ENCODE assay signal across 25 cellular contexts in genomic region chr17:41322903-41323895, GRCh38. TPM values are rescaled to one million over a fixed set of nuclear protein-coding genes. Genes with fewer than 3 reads are reported as not detected.
A peak's percentile ranks its signal among the peaks of the same experiment; 100 is the strongest.
DNase-seq lines count a peak whose midpoint lies in the region; ATAC-seq and TF ChIP-seq lines count a peak whose summit lies in the region.
"Had no signal": no experiment of that assay in that cellular context is flagged by ENCODE, and none has a peak within 500 bp of the region (broad histone marks: within the 10 kb centered on the region; RNA-seq: fewer than 3 reads in every experiment).

No MANE protein-coding gene starts in this region.

- H3K9me3 Mint-ChIP-seq in stimulated activated effector memory CD8-positive, alpha-beta T cell treated with anti-CD3 and anti-CD28 coated beads, Interleukin-12 subunit alpha, Interleukin-12 subunit beta, amount 100 ng/mL, for 72 hours: no peaks in the 10 kb centered on the region
- H3K9me3 Mint-ChIP-seq in activated T-cell treated with anti-CD3 and anti-CD28 coated beads, Interleukin-2, amount 50 U/mL, for 24 hours: peaks cover 15% of the 10 kb centered on the region

- no peak overlapping the region for H3K4me3 Mint-ChIP-seq in stimulated activated effector memory CD8-positive, alpha-beta T cell treated with anti-CD3 and anti-CD28 coated beads, Interleukin-12 subunit alpha, Interleukin-12 subunit beta, amount 100 ng/mL, for 72 hours
- no peak overlapping the region for H3K4me3 Mint-ChIP-seq in activated T-cell treated with anti-CD3 and anti-CD28 coated beads, Interleukin-2, amount 50 U/mL, for 24 hours
- H3K4me3 Mint-ChIP-seq: stimulated activated naive CD8-positive, alpha-beta T cell treated with anti-CD3 and anti-CD28 coated beads, Interleukin-15, Interleukin-2, amounts not matched to agents 100 ng/mL and 50 ng/mL, for 24 hours; WTC11 had no signal

- H3K36me3 ChIP-seq in IMR-90 (ENCODE audit: control insufficient read depth, insufficient read depth, low read length): no peaks in the 10 kb centered on the region
- H3K36me3 ChIP-seq: breast epithelium, colonic mucosa, thyroid gland had no signal

- H3K18ac ChIP-seq in IMR-90 (ENCODE audit: low read depth, low read length): peak overlapping the region; percentile 82; the same call in 1 of the 2 replicates

- TF ChIP-seq RAD21 in IMR-90 (IDR thresholded peaks at IDR 0.05; ENCODE audit: low read length): no peak

- H3K4me1 ChIP-seq in IMR-90 (ENCODE audit: control insufficient read depth, insufficient read depth, low read length): peaks cover 2% of the 10 kb centered on the region
- H3K4me1 ChIP-seq: breast epithelium, colonic mucosa, psoas muscle, thyroid gland had no signal

- no peak for TF ChIP-seq POLR2A in IMR-90 (IDR thresholded peaks at IDR 0.05; ENCODE audit: low read depth, low read length)

- no peaks in the 10 kb centered on the region for H4K20me1 ChIP-seq in IMR-90 (ENCODE audit: insufficient read depth, low read length)

- ATAC-seq in IMR-90 (ENCODE audit: low read depth): no peak
- no peak for ATAC-seq in stimulated activated effector memory CD8-positive, alpha-beta T cell treated with anti-CD3 and anti-CD28 coated beads, Interleukin-12 subunit alpha, Interleukin-12 subunit beta, amount 100 ng/mL, for 72 hours

- peak overlapping the region; percentile 84 for H2BK20ac ChIP-seq in IMR-90 (ENCODE audit: low read depth, low read length)

- H3K9me1 ChIP-seq in IMR-90 (ENCODE audit: insufficient read depth, low read length): no peaks in the 10 kb centered on the region; the same call in 1 of the 2 replicates

- H4K5ac ChIP-seq in IMR-90 (ENCODE audit: low read depth, low read length): peak overlapping the region; percentile 69; the same call in 1 of the 2 replicates

- H2BK120ac ChIP-seq in IMR-90 (ENCODE audit: low read depth, low read length): peak overlapping the region; percentile 73

- TF ChIP-seq CTCF in IMR-90 (conservative IDR thresholded peaks at IDR 0.05; ENCODE audit: low read depth, low read length): no peak

- peak overlapping the region; percentile 91 for H3K27ac Mint-ChIP-seq in stimulated activated effector memory CD8-positive, alpha-beta T cell treated with anti-CD3 and anti-CD28 coated beads, Interleukin-12 subunit alpha, Interleukin-12 subunit beta, amount 100 ng/mL, for 72 hours
- no peak overlapping the region for H3K27ac Mint-ChIP-seq in activated T-cell treated with anti-CD3 and anti-CD28 coated beads, Interleukin-2, amount 50 U/mL, for 24 hours
- H3K27ac Mint-ChIP-seq: stimulated activated naive CD8-positive, alpha-beta T cell treated with anti-CD3 and anti-CD28 coated beads, Interleukin-15, Interleukin-2, amounts not matched to agents 100 ng/mL and 50 ng/mL, for 24 hours; WTC11 had no signal

- H3K9me3 ChIP-seq in IMR-90 (ENCODE audit: control insufficient read depth, insufficient read depth, low read length): peaks cover 4% of the 10 kb centered on the region; the same call in 1 of the 2 replicates
- H3K9me3 ChIP-seq: colonic mucosa, psoas muscle, thyroid gland had no signal

- H3K27me3 ChIP-seq in IMR-90 (ENCODE audit: control insufficient read depth, insufficient read depth, low read length): no peaks in the 10 kb centered on the region
- H3K27me3 ChIP-seq: breast epithelium, colonic mucosa, thyroid gland had no signal

- H3K27me3 Mint-ChIP-seq in activated T-cell treated with anti-CD3 and anti-CD28 coated beads, Interleukin-2, amount 50 U/mL, for 24 hours: no peaks in the 10 kb centered on the region
- H3K27me3 Mint-ChIP-seq: stimulated activated naive CD8-positive, alpha-beta T cell treated with anti-CD3 and anti-CD28 coated beads, Interleukin-15, Interleukin-2, amounts not matched to agents 100 ng/mL and 50 ng/mL, for 24 hours had no signal

- peak overlapping the region; percentile 70 for H3K4ac ChIP-seq in IMR-90 (ENCODE audit: low read depth, low read length)

- CTCF ChIA-PET in IMR-90 (lab: Yijun Ruan, JAX): interaction anchor here (0.5 to 1.9 kb wide), 15 partner anchors 15 to 908 kb away, joined by 3 to 10 read pairs (median 3); partner anchors contain the start of gene KRTAP2-3
- CTCF ChIA-PET in HEK293T (lab: Yijun Ruan, JAX): interaction anchor here (0.6 to 2.3 kb wide), 16 partner anchors 8 to 747 kb away, joined by 3 to 7 read pairs (median 4); partner anchors contain the start of genes KRTAP16-1 and KRTAP29-1

- H3K56ac ChIP-seq in IMR-90 (ENCODE audit: extremely low read depth, insufficient read depth, low read length): no peak overlapping the region

- H3K9ac ChIP-seq in IMR-90 (ENCODE audit: low read depth, low read length): no peak overlapping the region

- no peak overlapping the region; the same call in 1 of the 2 replicates for H3K27ac ChIP-seq in IMR-90 (ENCODE audit: insufficient read depth, low read length)
- H3K27ac ChIP-seq: colonic mucosa, psoas muscle, thyroid gland had no signal

- peak overlapping the region; percentile 74 for H2AFZ ChIP-seq in IMR-90 (replicated peaks; ENCODE audit: low read length, poor library complexity)

- peak overlapping the region; percentile 85 for H4K91ac ChIP-seq in IMR-90 (ENCODE audit: insufficient read depth, low read depth, low read length)

- H3K79me1 ChIP-seq in IMR-90 (ENCODE audit: low read depth in 1 of 2, low read length in 2 of 2): no peaks in the 10 kb centered on the region

- H3K36me3 Mint-ChIP-seq in stimulated activated effector memory CD8-positive, alpha-beta T cell treated with anti-CD3 and anti-CD28 coated beads, Interleukin-12 subunit alpha, Interleukin-12 subunit beta, amount 100 ng/mL, for 72 hours: peaks cover 6% of the 10 kb centered on the region
- no peaks in the 10 kb centered on the region for H3K36me3 Mint-ChIP-seq in activated T-cell treated with anti-CD3 and anti-CD28 coated beads, Interleukin-2, amount 50 U/mL, for 24 hours (ENCODE audit: low read depth)

- in situ Hi-C loops in IMR-90 (cut with MboI; ENCODE audit: low sequenced_read_pairs): loop anchor here (5.0 kb wide), 1 partner anchor 416 kb away; no protein-coding TSS in a partner anchor

- DNase-seq in activated CD8-positive, alpha-beta memory T cell treated with anti-CD3 and anti-CD28 coated beads for 24 hours: peak; percentile 51
- DNase-seq in activated CD8-positive, alpha-beta memory T cell treated with anti-CD3 and anti-CD28 coated beads, Interleukin-2, amount 50 U/mL, for 4 hours: no peak
- DNase-seq in IMR-90 (no peak), islet precursor cell (peak; percentile 90), NCI-H69 (lab: John Stamatoyannopoulos, UW) (no peak), HEK293T (ENCODE audit: extremely low spot score) (no peak)
- DNase-seq in stimulated activated effector memory CD8-positive, alpha-beta T cell treated with anti-CD3 and anti-CD28 coated beads, Interleukin-12 subunit alpha, Interleukin-12 subunit beta, amount 100 ng/mL, for 72 hours (ENCODE audit: low spot score in 2 of 2): no peak
- DNase-seq in activated T-cell treated with anti-CD3 and anti-CD28 coated beads, Interleukin-2, amount 50 U/mL, for 24 hours: no peak
- DNase-seq: activated gamma-delta T cell treated with Interleukin-2 at 50 U/mL for 16 hours, activated T-cell treated with anti-CD3 and anti-CD28 coated beads for 4 hours, amygdala, colonic mucosa, NCI-H1105, psoas muscle had no signal

- peak overlapping the region; percentile 59; the same call in 2 of the 3 replicates for H2BK15ac ChIP-seq in IMR-90 (ENCODE audit: low read depth, low read length)

- peak overlapping the region; percentile 51; the same call in 1 of the 2 replicates for H3K14ac ChIP-seq in IMR-90 (replicated peaks; ENCODE audit: low read depth, low read length)

- WGBS in IMR-90 (ENCODE audit: extremely low coverage in 2 of 2, insufficient read length in 1 of 2), 2 experiments: 100% methylated on average over 3 of the region's 11 CpGs; no CpG with 5 or more reads in 1 of the 2 experiments

- 0 out of 2 replicates have a peak overlapping the region, but pooled peaks have one; percentile 39 for H3K23ac ChIP-seq in IMR-90 (ENCODE audit: low read depth, low read length)

- H3K4me1 Mint-ChIP-seq in stimulated activated effector memory CD8-positive, alpha-beta T cell treated with anti-CD3 and anti-CD28 coated beads, Interleukin-12 subunit alpha, Interleukin-12 subunit beta, amount 100 ng/mL, for 72 hours: peaks cover 40% of the 10 kb centered on the region
- peaks cover 29% of the 10 kb centered on the region for H3K4me1 Mint-ChIP-seq in activated T-cell treated with anti-CD3 and anti-CD28 coated beads, Interleukin-2, amount 50 U/mL, for 24 hours (ENCODE audit: low read depth)

- H4K8ac ChIP-seq in IMR-90 (ENCODE audit: low read depth in 2 of 2, low read length in 2 of 2): peak overlapping the region in 1 of 2 experiments; percentile 85; a peak in 2 of 4 replicates

- intact Hi-C loops in IMR-90 (cut with micrococcal nuclease): loop anchor here (1.0 to 5.0 kb wide), 5 partner anchors 261 to 466 kb away; partner anchors contain the start of gene KRTAP2-3

- H2AK9ac ChIP-seq in IMR-90 (replicated peaks; ENCODE audit: low read depth, low read length, poor library complexity): peak overlapping the region; percentile 72

- H2AK5ac ChIP-seq in IMR-90 (ENCODE audit: low read depth, low read length): peak overlapping the region; percentile 58

- H2BK5ac ChIP-seq in IMR-90 (ENCODE audit: low read depth, low read length, poor library complexity, severe bottlenecking): peak overlapping the region; percentile 51

- H3K4me3 ChIP-seq in IMR-90 (ENCODE audit: insufficient read depth, low read depth, low read length): no peak overlapping the region
- H3K4me3 ChIP-seq: breast epithelium, colonic mucosa, psoas muscle, thyroid gland had no signal

- no peak overlapping the region for H3K4me2 ChIP-seq in IMR-90 (ENCODE audit: low read depth, low read length)

- POLR2A ChIA-PET in IMR-90 (lab: Charles Lee; ENCODE audit: unreplicated experiment) (interaction anchor here (0.6 kb wide), 1 partner anchor 1418 kb away, joined by 3 read pairs; no protein-coding TSS in a partner anchor), HEK293T (lab: Yijun Ruan, JAX) (no interaction called here)

- dilution Hi-C loops in IMR-90 (cut with HindIII; ENCODE audit: low sequenced_read_pairs, unreplicated experiment): no loop called here

- no TSS peak for BruUV-seq in IMR-90 (replicated peaks; lab: Mats Ljungman, UMichigan)

RNA-seq across cellular contexts. Expression of gene KRTAP17-1, which starts 7.7 kb away (rescaled TPM):
- total RNA-seq in IMR-90 (2012; rRNA removed): not detected in 2 replicates
- not detected in 2 replicates for polyA plus RNA-seq in IMR-90 (2012; rRNA removed)
- not detected in 2 replicates for polyA plus RNA-seq in IMR-90 (2012; cell fraction: cytosol; rRNA removed)
- polyA plus RNA-seq in IMR-90 (2012; cell fraction: nucleus; rRNA removed; ENCODE audit: low replicate concordance): not detected in 2 replicates
- total RNA-seq: breast epithelium, colonic mucosa, fibroblast of lung, glomerular endothelial cell, H7, liver, mononuclear cell, OCI-LY7, psoas muscle, thyroid gland, WTC11 had no signal
- polyA plus RNA-seq: fibroblast of lung, liver, neural cell, psoas muscle had no signal

RNA-seq across cellular contexts. Expression of gene KRTAP16-1, which starts 14.1 kb away (rescaled TPM):
- not detected in 2 replicates for total RNA-seq in IMR-90 (2012; rRNA removed)
- polyA plus RNA-seq in IMR-90 (2012; rRNA removed): not detected in 2 replicates
- polyA plus RNA-seq in IMR-90 (2012; cell fraction: cytosol; rRNA removed): not detected in 2 replicates
- 0.03 TPM in 1 of 2 replicates, not detected in the other for polyA plus RNA-seq in IMR-90 (2012; cell fraction: nucleus; rRNA removed; ENCODE audit: low replicate concordance)
- total RNA-seq: breast epithelium, colonic mucosa, fibroblast of lung, glomerular endothelial cell, H7, liver, OCI-LY7, psoas muscle, thyroid gland, WTC11 had no signal
- polyA plus RNA-seq: fibroblast of lung, liver, neural cell, psoas muscle had no signal

RNA-seq across cellular contexts. Expression of gene KRTAP29-1, which starts 20.5 kb away (rescaled TPM):
- not detected in 2 replicates for total RNA-seq in IMR-90 (2012; rRNA removed)
- not detected in 2 replicates for polyA plus RNA-seq in IMR-90 (2012; rRNA removed)
- polyA plus RNA-seq in IMR-90 (2012; cell fraction: cytosol; rRNA removed): not detected in 2 replicates
- 0.07 TPM in 1 of 2 replicates, not detected in the other for polyA plus RNA-seq in IMR-90 (2012; cell fraction: nucleus; rRNA removed; ENCODE audit: low replicate concordance)
- total RNA-seq: breast epithelium, colonic mucosa, fibroblast of lung, glomerular endothelial cell, H7, liver, mononuclear cell, OCI-LY7, psoas muscle, thyroid gland, WTC11 had no signal
- polyA plus RNA-seq: fibroblast of lung, liver, neural cell, psoas muscle had no signal

RNA-seq across cellular contexts. Expression of gene KRT33A, which starts 27.4 kb away (rescaled TPM):
- total RNA-seq in IMR-90 (2012; rRNA removed): not detected in 2 replicates
- polyA plus RNA-seq in IMR-90 (2012; rRNA removed): not detected in 2 replicates
- polyA plus RNA-seq in IMR-90 (2012; cell fraction: cytosol; rRNA removed): not detected in 2 replicates
- not detected in 2 replicates for polyA plus RNA-seq in IMR-90 (2012; cell fraction: nucleus; rRNA removed; ENCODE audit: low replicate concordance)
- total RNA-seq: breast epithelium, colonic mucosa, fibroblast of lung, glomerular endothelial cell, H7, liver, mononuclear cell, OCI-LY7, psoas muscle, thyroid gland, WTC11 had no signal
- polyA plus RNA-seq: fibroblast of lung, liver, neural cell, psoas muscle had no signal

RNA-seq across cellular contexts. Expression of gene KRT33B, which starts 46.4 kb away (rescaled TPM):
- total RNA-seq in IMR-90 (2012; rRNA removed): 0.18 and 0.28 TPM in 2 replicates
- polyA plus RNA-seq in IMR-90 (2012; rRNA removed): 0.14 and 0.22 TPM in 2 replicates
- 0.19 and 0.22 TPM in 2 replicates for polyA plus RNA-seq in IMR-90 (2012; cell fraction: cytosol; rRNA removed)
- 0.25 TPM in 1 of 2 replicates, not detected in the other for polyA plus RNA-seq in IMR-90 (2012; cell fraction: nucleus; rRNA removed; ENCODE audit: low replicate concordance)
- total RNA-seq: breast epithelium, colonic mucosa, fibroblast of lung, glomerular endothelial cell, H7, liver, mononuclear cell, OCI-LY7, psoas muscle, thyroid gland, WTC11 had no signal
- polyA plus RNA-seq: fibroblast of lung, liver, neural cell, psoas muscle had no signal

Comparison
In these comparisons a context has a peak if more than half of its experiments do, and no peak if none do; other contexts are left out.
1. DNase-seq: peak in activated CD8-positive, alpha-beta memory T cell treated with anti-CD3 and anti-CD28 coated beads for 24 hours (single experiment) and islet precursor cell (single experiment); none in activated CD8-positive, alpha-beta memory T cell treated with anti-CD3 and anti-CD28 coated beads, Interleukin-2, amount 50 U/mL, for 4 hours (single experiment), IMR-90 (single experiment), stimulated activated effector memory CD8-positive, alpha-beta T cell treated with anti-CD3 and anti-CD28 coated beads, Interleukin-12 subunit alpha, Interleukin-12 subunit beta, amount 100 ng/mL, for 72 hours (0 of 2), activated T-cell treated with anti-CD3 and anti-CD28 coated beads, Interleukin-2, amount 50 U/mL, for 24 hours (single experiment), NCI-H69 (single experiment) and HEK293T (single experiment).